In genomic region chr2:203790134-203790533, GRCh38 we compare ENCODE assay signal across 26 cellular contexts.
DNase-seq lines count a peak whose midpoint lies in the region; ATAC-seq, FAIRE-seq and TF ChIP-seq lines count a peak whose summit lies in the region.
"Had no signal": no experiment of that assay in that cellular context is flagged by ENCODE, and none has a peak within 500 bp of the region (broad histone marks: within the 10 kb centered on the region; RNA-seq: fewer than 3 reads in every experiment).

No MANE protein-coding gene starts in this region.

- peak overlapping the region in 2 of 3 experiments; percentile 15 to 17 for H3K27ac Mint-ChIP-seq in nephron
- no peak overlapping the region for H3K27ac Mint-ChIP-seq in stimulated activated memory B cell treated with anti-CD40 and anti-IgM and Interleukin-4, amounts not matched to agents 10 μg/mL and 1 μg/mL and 100 μg/mL, for 72 hours
- H3K27ac Mint-ChIP-seq: activated CD4-positive, alpha-beta memory T cell treated with anti-CD3 and anti-CD28 coated beads for 36 hours; activated naive CD8-positive, alpha-beta T cell treated with anti-CD3 and anti-CD28 coated beads, Interleukin-2, amount 10 ng/mL, durations not matched to agents 7 days and 5 days; stimulated activated effector memory CD8-positive, alpha-beta T cell treated with anti-CD3 and anti-CD28 coated beads, Interleukin-12 subunit alpha, Interleukin-12 subunit beta, amount 100 ng/mL, for 72 hours had no signal

- H3K36me3 Mint-ChIP-seq in nephron (ENCODE audit: low read depth), result no peaks in the 10 kb centered on the region
- no peaks in the 10 kb centered on the region for H3K36me3 Mint-ChIP-seq in stimulated activated memory B cell treated with anti-CD40 and anti-IgM and Interleukin-4, amounts not matched to agents 10 μg/mL and 1 μg/mL and 100 μg/mL, for 72 hours
- H3K36me3 Mint-ChIP-seq: activated CD4-positive, alpha-beta memory T cell treated with anti-CD3 and anti-CD28 coated beads for 36 hours; brain; CD14-positive monocyte; stimulated activated effector memory CD8-positive, alpha-beta T cell treated with anti-CD3 and anti-CD28 coated beads, Interleukin-12 subunit alpha, Interleukin-12 subunit beta, amount 100 ng/mL, for 72 hours had no signal

- no peaks in the 10 kb centered on the region for H3K27me3 Mint-ChIP-seq in nephron (ENCODE audit: low read depth)
- peaks cover 35% of the 10 kb centered on the region for H3K27me3 Mint-ChIP-seq in stimulated activated memory B cell treated with anti-CD40 and anti-IgM and Interleukin-4, amounts not matched to agents 10 μg/mL and 1 μg/mL and 100 μg/mL, for 72 hours
- H3K27me3 Mint-ChIP-seq: activated CD4-positive, alpha-beta memory T cell treated with anti-CD3 and anti-CD28 coated beads for 36 hours; activated naive CD8-positive, alpha-beta T cell treated with anti-CD3 and anti-CD28 coated beads, Interleukin-2, amount 10 ng/mL, durations not matched to agents 7 days and 5 days had no signal

- H3K4me3 Mint-ChIP-seq in nephron, result no peak overlapping the region
- H3K4me3 Mint-ChIP-seq in stimulated activated memory B cell treated with anti-CD40 and anti-IgM and Interleukin-4, amounts not matched to agents 10 μg/mL and 1 μg/mL and 100 μg/mL, for 72 hours, result no peak overlapping the region
- H3K4me3 Mint-ChIP-seq: activated CD4-positive, alpha-beta memory T cell treated with anti-CD3 and anti-CD28 coated beads for 36 hours; activated naive CD8-positive, alpha-beta T cell treated with anti-CD3 and anti-CD28 coated beads, Interleukin-2, amount 10 ng/mL, durations not matched to agents 7 days and 5 days; brain; CD14-positive monocyte; stimulated activated effector memory CD8-positive, alpha-beta T cell treated with anti-CD3 and anti-CD28 coated beads, Interleukin-12 subunit alpha, Interleukin-12 subunit beta, amount 100 ng/mL, for 72 hours had no signal

- peaks cover 27% of the 10 kb centered on the region for H3K4me1 Mint-ChIP-seq in nephron
- no peaks in the 10 kb centered on the region for H3K4me1 Mint-ChIP-seq in stimulated activated memory B cell treated with anti-CD40 and anti-IgM and Interleukin-4, amounts not matched to agents 10 μg/mL and 1 μg/mL and 100 μg/mL, for 72 hours
- H3K4me1 Mint-ChIP-seq: stimulated activated effector memory CD8-positive, alpha-beta T cell treated with anti-CD3 and anti-CD28 coated beads, Interleukin-12 subunit alpha, Interleukin-12 subunit beta, amount 100 ng/mL, for 72 hours had no signal

- H3K9me3 Mint-ChIP-seq in nephron, result no peaks in the 10 kb centered on the region
- no peaks in the 10 kb centered on the region for H3K9me3 Mint-ChIP-seq in stimulated activated memory B cell treated with anti-CD40 and anti-IgM and Interleukin-4, amounts not matched to agents 10 μg/mL and 1 μg/mL and 100 μg/mL, for 72 hours
- H3K9me3 Mint-ChIP-seq: activated CD4-positive, alpha-beta memory T cell treated with anti-CD3 and anti-CD28 coated beads for 36 hours; activated naive CD8-positive, alpha-beta T cell treated with anti-CD3 and anti-CD28 coated beads, Interleukin-2, amount 10 ng/mL, durations not matched to agents 7 days and 5 days; stimulated activated effector memory CD8-positive, alpha-beta T cell treated with anti-CD3 and anti-CD28 coated beads, Interleukin-12 subunit alpha, Interleukin-12 subunit beta, amount 100 ng/mL, for 72 hours had no signal

- FAIRE-seq in RCC 7860 (lab: Jason Lieb, UNC), result no peak
- FAIRE-seq: colon, frontal cortex had no signal

- no peak for ATAC-seq in stimulated activated memory B cell treated with anti-CD40 and anti-IgM and Interleukin-4, amounts not matched to agents 10 μg/mL and 1 μg/mL and 100 μg/mL, for 72 hours
- ATAC-seq in GM21619 (IDR thresholded peaks at IDR 0.05; ENCODE audit: unreplicated experiment), result no peak
- ATAC-seq in Right ventricle myocardium superior (ENCODE audit: poor library complexity), result no peak
- ATAC-seq: sciatic nerve; stimulated activated effector memory CD8-positive, alpha-beta T cell treated with anti-CD3 and anti-CD28 coated beads, Interleukin-12 subunit alpha, Interleukin-12 subunit beta, amount 100 ng/mL, for 72 hours had no signal

- H3K27ac ChIP-seq in epithelial cell of prostate, result peak overlapping the region; percentile 6
- H3K27ac ChIP-seq: KMS-11, RWPE1 had no signal

- intact Hi-C loops in Right ventricle myocardium superior (cut with DNase I), result no loop called here

- TF ChIP-seq CTCF in nephron (IDR thresholded peaks at IDR 0.05; ENCODE audit: unreplicated experiment in 3 of 3), result no peak

- DNase-seq in EH (ENCODE audit: low read depth) (peak; percentile 30), RCC 7860 (ENCODE audit: low spot score) (peak; percentile 44), epithelial cell of prostate (ENCODE audit: low read depth, low spot score) (peak; percentile 22), Right ventricle myocardium superior (no peak), NCI-H2029 treated with DMSO at 0.1 percent for 48 hours (lab: John Stamatoyannopoulos, UW) (no peak)
- DNase-seq: activated CD4-positive, alpha-beta memory T cell treated with anti-CD3 and anti-CD28 coated beads for 36 hours; activated CD4-positive, CD25-positive, alpha-beta regulatory T cell; activated effector memory CD4-positive, alpha-beta T cell treated with Interleukin-2 at 50 U/mL for 16 hours; activated naive CD8-positive, alpha-beta T cell treated with anti-CD3 and anti-CD28 coated beads, Interleukin-2, amount 10 ng/mL, durations not matched to agents 7 days and 5 days; DMS 273 treated with DMSO at 0.1 percent for 48 hours; GDM1; hypothalamus; islet precursor cell; NCI-H1694 treated with DMSO at 0.1 percent for 48 hours; T-helper 9 cell had no signal

Comparison
In these comparisons a context has a peak if more than half of its experiments do, and no peak if none do; other contexts are left out.
1. DNase-seq: peak in EH (single experiment), RCC 7860 (single experiment) and epithelial cell of prostate (single experiment); none in Right ventricle myocardium superior (single experiment) and NCI-H2029 treated with DMSO at 0.1 percent for 48 hours (single experiment).